ENCODE assay signal across 19 cellular contexts in genomic region chr2:54090521-54091117, GRCh38.
"Had no signal": no experiment of that assay in that cellular context is flagged by ENCODE, and none has a peak within 500 bp of the region (broad histone marks: within the 10 kb centered on the region; RNA-seq: fewer than 3 reads in every experiment).

No MANE protein-coding gene starts in this region.

- H3K27ac Mint-ChIP-seq: activated CD4-positive, alpha-beta T cell treated with anti-CD3 and anti-CD28 coated beads, Interleukin-2, amount 10 ng/mL, durations not matched to agents 7 days and 5 days; activated CD8-positive, alpha-beta T cell treated with anti-CD3 and anti-CD28 coated beads, Interleukin-2, amount 10 ng/mL, durations not matched to agents 7 days and 5 days; activated naive CD4-positive, alpha-beta T cell treated with anti-CD3 and anti-CD28 coated beads for 36 hours; activated T-cell treated with anti-CD3 and anti-CD28 coated beads, Interleukin-2, amount 50 U/mL, for 24 hours; mesothelial cell of epicardium; nephron; stimulated activated naive B cell treated with anti-CD40 and anti-IgM and Interleukin-4, amounts not matched to agents 10 μg/mL and 1 μg/mL and 100 μg/mL, for 72 hours; T-cell had no signal

- H3K27me3 ChIP-seq: brain microvascular endothelial cell, colonic mucosa, esophagus muscularis mucosa, spleen, upper lobe of left lung had no signal

- H3K9me3 Mint-ChIP-seq: activated naive CD4-positive, alpha-beta T cell treated with anti-CD3 and anti-CD28 coated beads for 36 hours; activated T-cell treated with anti-CD3 and anti-CD28 coated beads, Interleukin-2, amount 50 U/mL, for 24 hours; central memory CD8-positive, alpha-beta T cell; T-cell had no signal

- H3K4me3 ChIP-seq: colonic mucosa, esophagus muscularis mucosa, spleen, thoracic aorta, upper lobe of left lung had no signal

- ATAC-seq: activated CD8-positive, alpha-beta T cell treated with anti-CD3 and anti-CD28 coated beads, Interleukin-2, amount 10 ng/mL, durations not matched to agents 7 days and 5 days; stimulated activated naive B cell treated with anti-CD40 and anti-IgM and Interleukin-4, amounts not matched to agents 10 μg/mL and 1 μg/mL and 100 μg/mL, for 72 hours; T-cell had no signal

- H3K36me3 ChIP-seq: brain microvascular endothelial cell, colonic mucosa, esophagus muscularis mucosa, spleen, thoracic aorta, upper lobe of left lung had no signal

- H3K9me3 ChIP-seq: colonic mucosa, esophagus muscularis mucosa, spleen, thoracic aorta, upper lobe of left lung had no signal

- H3K27me3 Mint-ChIP-seq: activated CD4-positive, alpha-beta T cell treated with anti-CD3 and anti-CD28 coated beads, Interleukin-2, amount 10 ng/mL, durations not matched to agents 7 days and 5 days; activated T-cell treated with anti-CD3 and anti-CD28 coated beads, Interleukin-2, amount 50 U/mL, for 24 hours; central memory CD8-positive, alpha-beta T cell; stimulated activated naive B cell treated with anti-CD40 and anti-IgM and Interleukin-4, amounts not matched to agents 10 μg/mL and 1 μg/mL and 100 μg/mL, for 72 hours; T-cell had no signal

- H3K36me3 Mint-ChIP-seq: T-cell had no signal

- H3K4me3 Mint-ChIP-seq: activated CD4-positive, alpha-beta T cell treated with anti-CD3 and anti-CD28 coated beads, Interleukin-2, amount 10 ng/mL, durations not matched to agents 7 days and 5 days; activated CD8-positive, alpha-beta T cell treated with anti-CD3 and anti-CD28 coated beads, Interleukin-2, amount 10 ng/mL, durations not matched to agents 7 days and 5 days; activated naive CD4-positive, alpha-beta T cell treated with anti-CD3 and anti-CD28 coated beads for 36 hours; activated T-cell treated with anti-CD3 and anti-CD28 coated beads, Interleukin-2, amount 50 U/mL, for 24 hours; central memory CD8-positive, alpha-beta T cell; mesothelial cell of epicardium; nephron; stimulated activated naive B cell treated with anti-CD40 and anti-IgM and Interleukin-4, amounts not matched to agents 10 μg/mL and 1 μg/mL and 100 μg/mL, for 72 hours; T-cell had no signal

- DNase-seq: activated CD4-positive, alpha-beta T cell treated with anti-CD3 and anti-CD28 coated beads, Interleukin-2, amount 10 ng/mL, durations not matched to agents 7 days and 5 days; activated CD8-positive, alpha-beta T cell treated with anti-CD3 and anti-CD28 coated beads, Interleukin-2, amount 10 ng/mL, durations not matched to agents 7 days and 5 days; activated naive CD4-positive, alpha-beta T cell treated with anti-CD3 and anti-CD28 coated beads for 36 hours; activated T-cell treated with anti-CD3 and anti-CD28 coated beads, Interleukin-2, amount 50 U/mL, for 24 hours; anterior cingulate cortex; brain microvascular endothelial cell; colonic mucosa; nucleus accumbens; spleen; stimulated activated CD4-positive, alpha-beta T cell treated with anti-CD3 and anti-CD28 coated beads, Interleukin-4, amount 100 ng/mL, for 4 hours; stimulated activated naive B cell treated with anti-CD40 and anti-IgM and Interleukin-4, amounts not matched to agents 10 μg/mL and 1 μg/mL and 100 μg/mL, for 72 hours; T-cell; T-helper 9 cell; upper lobe of left lung had no signal

- H3K4me1 ChIP-seq: colonic mucosa had no signal

- H3K27ac ChIP-seq: brain microvascular endothelial cell, colonic mucosa, thoracic aorta, upper lobe of left lung had no signal
